ENCODE assay signal across 9 cellular contexts in genomic region chr12:26471560-26471959, GRCh38.
DNase-seq lines count a peak whose midpoint lies in the region; ATAC-seq and TF ChIP-seq lines count a peak whose summit lies in the region.
"Had no signal": no experiment of that assay in that cellular context is flagged by ENCODE, and none has a peak within 500 bp of the region (broad histone marks: within the 10 kb centered on the region; RNA-seq: fewer than 3 reads in every experiment).

No MANE protein-coding gene starts in this region.

- peaks cover 33% of the 10 kb centered on the region for H3K4me1 ChIP-seq in DOHH2 (ENCODE audit: control insufficient read depth, low read length)

- peak overlapping the region; percentile 17 for H3K4me3 ChIP-seq in DOHH2 (ENCODE audit: low read length)
- H3K4me3 ChIP-seq: skin epidermis had no signal

- peaks cover 8% of the 10 kb centered on the region; the same call in 1 of the 2 replicates for H3F3A ChIP-seq in DOHH2 (ENCODE audit: control insufficient read depth, insufficient read depth)

- intact Hi-C loops in activated T-helper 1 cell treated with anti-CD3 and anti-CD28 coated beads, Interleukin-12 subunit alpha, Interleukin-12 subunit beta, Interleukin-2, Interleukin-4 antibody, amounts not matched to agents 30 ng/mL and 10 ng/mL and 1 ng/mL, durations not matched to agents 14 hours and 24 hours and 36 hours (cut with micrococcal nuclease) = loop anchor here (5.0 kb wide), 1 partner anchor 344 kb away; the partner anchor contains the start of gene BHLHE41

- no peaks in the 10 kb centered on the region for H3K27me3 Mint-ChIP-seq in activated T-helper 1 cell treated with anti-CD3 and anti-CD28 coated beads, Interleukin-12 subunit alpha, Interleukin-12 subunit beta, Interleukin-2, Interleukin-4 antibody, amounts not matched to agents 30 ng/mL and 10 ng/mL and 1 ng/mL, durations not matched to agents 14 hours and 24 hours and 36 hours (ENCODE audit: insufficient read depth)

- H3K4me1 Mint-ChIP-seq in activated T-helper 1 cell treated with anti-CD3 and anti-CD28 coated beads, Interleukin-12 subunit alpha, Interleukin-12 subunit beta, Interleukin-2, Interleukin-4 antibody, amounts not matched to agents 30 ng/mL and 10 ng/mL and 1 ng/mL, durations not matched to agents 14 hours and 24 hours and 36 hours (ENCODE audit: low read depth) = peaks cover 36% of the 10 kb centered on the region

- peak overlapping the region; percentile 46 for H3K4me2 ChIP-seq in DOHH2 (ENCODE audit: low read length)

- TF ChIP-seq CTCF in DOHH2 (IDR thresholded peaks at IDR 0.05; ENCODE audit: low read depth, low read length, poor library complexity, severe bottlenecking) = no peak

- no peaks in the 10 kb centered on the region for H3K27me3 ChIP-seq in DOHH2 (ENCODE audit: control insufficient read depth, low read length)

- H4K20me1 ChIP-seq in DOHH2 (ENCODE audit: control insufficient read depth, insufficient read depth, low read depth, low read length) = no peaks in the 10 kb centered on the region

- H3K36me3 ChIP-seq in DOHH2 (ENCODE audit: control insufficient read depth, low read length) = peaks cover 12% of the 10 kb centered on the region

- H3K27ac Mint-ChIP-seq in activated T-helper 1 cell treated with anti-CD3 and anti-CD28 coated beads, Interleukin-12 subunit alpha, Interleukin-12 subunit beta, Interleukin-2, Interleukin-4 antibody, amounts not matched to agents 30 ng/mL and 10 ng/mL and 1 ng/mL, durations not matched to agents 14 hours and 24 hours and 36 hours = peak overlapping the region; percentile 64

- 0 out of 2 replicates have a peak overlapping the region, but pooled peaks have one; percentile 15 for H3K27ac ChIP-seq in DOHH2 (ENCODE audit: low read depth, low read length)

- no peaks in the 10 kb centered on the region; the same call in 1 of the 2 replicates for H3K9me2 ChIP-seq in DOHH2 (replicated peaks; ENCODE audit: control insufficient read depth, low read length)

- no peak overlapping the region for H3K4me3 Mint-ChIP-seq in activated T-helper 1 cell treated with anti-CD3 and anti-CD28 coated beads, Interleukin-12 subunit alpha, Interleukin-12 subunit beta, Interleukin-2, Interleukin-4 antibody, amounts not matched to agents 30 ng/mL and 10 ng/mL and 1 ng/mL, durations not matched to agents 14 hours and 24 hours and 36 hours

- DNase-seq in activated T-helper 1 cell treated with anti-CD3 and anti-CD28 coated beads, Interleukin-12 subunit alpha, Interleukin-12 subunit beta, Interleukin-2, Interleukin-4 antibody, amounts not matched to agents 30 ng/mL and 10 ng/mL and 1 ng/mL, durations not matched to agents 14 hours and 24 hours and 36 hours (ENCODE audit: low spot score) = no peak
- DNase-seq in renal cortical epithelial cell (ENCODE audit: low read depth) = peak; percentile 31
- DNase-seq in NCI-H2081 treated with DMSO at 0.1 percent for 48 hours (lab: John Stamatoyannopoulos, UW) = no peak
- no peak for DNase-seq in stimulated activated CD4-positive, alpha-beta T cell treated with anti-CD3 and anti-CD28 coated beads, Interleukin-1b, Interleukin-23, amount 100 ng/mL, for 48 hours
- DNase-seq in NCI-H2107 (lab: John Stamatoyannopoulos, UW) = no peak

- peak; percentile 84 for ATAC-seq in GM19438 (IDR thresholded peaks at IDR 0.05; ENCODE audit: low read depth, unreplicated experiment)
- peak; percentile 73 for ATAC-seq in HG03354 (IDR thresholded peaks at IDR 0.05; ENCODE audit: poor library complexity, severe bottlenecking, unreplicated experiment)

- H3K79me2 ChIP-seq in DOHH2 (ENCODE audit: control insufficient read depth, low read length) = no peaks in the 10 kb centered on the region

- peaks cover 31% of the 10 kb centered on the region for H3K36me3 Mint-ChIP-seq in activated T-helper 1 cell treated with anti-CD3 and anti-CD28 coated beads, Interleukin-12 subunit alpha, Interleukin-12 subunit beta, Interleukin-2, Interleukin-4 antibody, amounts not matched to agents 30 ng/mL and 10 ng/mL and 1 ng/mL, durations not matched to agents 14 hours and 24 hours and 36 hours (ENCODE audit: low read depth)

- no peaks in the 10 kb centered on the region for H3K9me3 ChIP-seq in DOHH2 (ENCODE audit: control insufficient read depth, insufficient read depth, low read length)

- H3K9me3 Mint-ChIP-seq in activated T-helper 1 cell treated with anti-CD3 and anti-CD28 coated beads, Interleukin-12 subunit alpha, Interleukin-12 subunit beta, Interleukin-2, Interleukin-4 antibody, amounts not matched to agents 30 ng/mL and 10 ng/mL and 1 ng/mL, durations not matched to agents 14 hours and 24 hours and 36 hours = no peaks in the 10 kb centered on the region
